ENCODE assay signal across 1 cellular context in the genomic region with DNA sequence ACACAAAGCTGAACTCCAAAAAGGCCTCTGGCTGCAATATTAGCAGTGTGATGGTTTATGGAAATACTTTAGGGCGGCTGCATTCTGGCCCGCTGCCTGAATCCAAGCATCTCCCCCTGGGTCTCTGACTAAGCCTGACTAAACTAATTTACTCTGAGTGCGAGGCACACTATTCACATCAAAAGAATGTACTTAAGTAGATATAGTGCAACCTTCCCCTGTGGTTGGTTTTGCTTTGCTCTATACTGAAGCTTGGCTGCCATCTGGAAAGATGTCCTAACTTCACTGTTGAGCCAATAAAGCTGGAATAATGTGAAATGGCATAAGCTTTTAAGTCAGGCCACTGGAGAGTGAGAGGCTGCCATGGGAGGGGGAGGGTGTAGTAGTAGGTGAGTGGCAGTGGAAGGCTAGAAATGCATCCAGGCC.
TF ChIP-seq lines count a peak whose summit lies in the region.

No MANE protein-coding gene starts in this region.

TF ChIP-seq in IMR-90, 13 proteins besides CTCF, POLR2A, EP300 and RAD21 (continued from another document):
- TF ChIP-seq, protein P1, sequence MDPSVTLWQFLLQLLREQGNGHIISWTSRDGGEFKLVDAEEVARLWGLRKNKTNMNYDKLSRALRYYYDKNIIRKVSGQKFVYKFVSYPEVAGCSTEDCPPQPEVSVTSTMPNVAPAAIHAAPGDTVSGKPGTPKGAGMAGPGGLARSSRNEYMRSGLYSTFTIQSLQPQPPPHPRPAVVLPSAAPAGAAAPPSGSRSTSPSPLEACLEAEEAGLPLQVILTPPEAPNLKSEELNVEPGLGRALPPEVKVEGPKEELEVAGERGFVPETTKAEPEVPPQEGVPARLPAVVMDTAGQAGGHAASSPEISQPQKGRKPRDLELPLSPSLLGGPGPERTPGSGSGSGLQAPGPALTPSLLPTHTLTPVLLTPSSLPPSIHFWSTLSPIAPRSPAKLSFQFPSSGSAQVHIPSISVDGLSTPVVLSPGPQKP (IDR thresholded peaks at IDR 0.05; ENCODE audit: borderline replicate concordance, low read depth, low read length), result no peak
